Comparison of ENCODE assay signal across 23 cellular contexts in the genomic region with DNA sequence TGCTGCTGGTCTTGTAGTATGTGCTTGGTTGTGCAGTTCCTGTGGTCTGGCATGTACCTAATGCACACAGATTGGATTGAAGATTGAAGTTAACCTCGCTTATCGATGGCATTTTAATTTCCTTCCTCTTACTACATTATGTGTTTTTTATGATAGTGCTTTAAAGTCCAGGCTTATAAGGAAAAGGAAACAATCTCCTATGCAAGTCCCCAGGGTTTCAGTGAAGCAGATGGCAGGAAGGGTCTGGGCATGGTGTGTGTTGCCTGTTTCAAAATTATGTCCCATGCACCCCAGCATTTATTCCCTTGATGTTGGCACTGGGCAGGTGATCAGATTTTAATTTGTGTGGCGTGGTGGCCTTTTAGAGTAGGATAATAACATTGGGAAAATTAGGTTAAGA.
"Had no signal": no experiment of that assay in that cellular context is flagged by ENCODE, and none has a peak within 500 bp of the region (broad histone marks: within the 10 kb centered on the region; RNA-seq: fewer than 3 reads in every experiment).

No MANE protein-coding gene starts in this region.

- H3K4me1 ChIP-seq: spleen, tibial artery, upper lobe of right lung, vagina had no signal

- DNase-seq: dorsolateral prefrontal cortex; effector CD8-positive, alpha-beta T cell; kidney; left cardiac atrium; left ventricle myocardium superior; mesenchymal stem cell; naive B cell; psoas muscle; retina; spleen; stimulated activated CD4-positive, alpha-beta T cell treated with anti-CD3 and anti-CD28 coated beads, Interleukin-15, amount 100 ng/mL, for 24 hours; stimulated activated CD4-positive, alpha-beta T cell treated with anti-CD3 and anti-CD28 coated beads, Interleukin-1b, Interleukin-23, amount 100 ng/mL, for 48 hours; stimulated activated CD4-positive, alpha-beta T cell treated with anti-CD3 and anti-CD28 coated beads, Interleukin-4, amount 100 ng/mL, for 24 hours; tibial artery; upper lobe of right lung had no signal

- H3K27ac ChIP-seq: coronary artery, dorsolateral prefrontal cortex, neutrophil, psoas muscle, spleen, tibial artery, upper lobe of right lung, vagina had no signal

- FAIRE-seq: frontal cortex, kidney had no signal

- H3K4me1 Mint-ChIP-seq: naive B cell; stimulated activated memory B cell treated with anti-CD40 and anti-IgM and Interleukin-4, amounts not matched to agents 10 μg/mL and 1 μg/mL and 100 μg/mL, for 72 hours had no signal

- ATAC-seq: left cardiac atrium; left ventricle myocardium superior; psoas muscle; sciatic nerve; stimulated activated memory B cell treated with anti-CD40 and anti-IgM and Interleukin-4, amounts not matched to agents 10 μg/mL and 1 μg/mL and 100 μg/mL, for 72 hours; upper lobe of right lung had no signal

- H3K27ac Mint-ChIP-seq: naive B cell; stimulated activated memory B cell treated with anti-CD40 and anti-IgM and Interleukin-4, amounts not matched to agents 10 μg/mL and 1 μg/mL and 100 μg/mL, for 72 hours; stimulated activated naive CD8-positive, alpha-beta T cell treated with anti-CD3 and anti-CD28 coated beads, Interleukin-15, Interleukin-2, amounts not matched to agents 100 ng/mL and 50 ng/mL, for 24 hours had no signal

- H3K27me3 ChIP-seq: dorsolateral prefrontal cortex, neutrophil, spleen, tibial artery, upper lobe of right lung, vagina had no signal

- H3K36me3 Mint-ChIP-seq: naive B cell; stimulated activated memory B cell treated with anti-CD40 and anti-IgM and Interleukin-4, amounts not matched to agents 10 μg/mL and 1 μg/mL and 100 μg/mL, for 72 hours had no signal

- H3K36me3 ChIP-seq: neutrophil, spleen, tibial artery, upper lobe of right lung, vagina had no signal

- H3K4me3 ChIP-seq: coronary artery, dorsolateral prefrontal cortex, lung, psoas muscle, spleen, tibial artery, upper lobe of right lung, vagina had no signal

- H3K9me3 ChIP-seq: neutrophil, psoas muscle, spleen, tibial artery, upper lobe of right lung, vagina had no signal

- H3K4me3 Mint-ChIP-seq: naive B cell; stimulated activated memory B cell treated with anti-CD40 and anti-IgM and Interleukin-4, amounts not matched to agents 10 μg/mL and 1 μg/mL and 100 μg/mL, for 72 hours; stimulated activated naive CD8-positive, alpha-beta T cell treated with anti-CD3 and anti-CD28 coated beads, Interleukin-15, Interleukin-2, amounts not matched to agents 100 ng/mL and 50 ng/mL, for 24 hours had no signal
